In genomic region chr1:8342325-8342724, GRCh38 we compare ENCODE assay signal across 16 cellular contexts. TPM values are rescaled to one million over a fixed set of nuclear protein-coding genes. Genes with fewer than 3 reads are reported as not detected.
A peak's percentile ranks its signal among the peaks of the same experiment; 100 is the strongest.
DNase-seq lines count a peak whose midpoint lies in the region; ATAC-seq and TF ChIP-seq lines count a peak whose summit lies in the region.
"Had no signal": no experiment of that assay in that cellular context is flagged by ENCODE, and none has a peak within 500 bp of the region (broad histone marks: within the 10 kb centered on the region; RNA-seq: fewer than 3 reads in every experiment).

No MANE protein-coding gene starts in this region.

- H3K27me3 Mint-ChIP-seq in GM23338 (ENCODE audit: insufficient read depth, low read depth, poor library complexity): peaks cover 4% of the 10 kb centered on the region

- no TSS peak for BruUV-seq in Panc1 (replicated peaks; lab: Mats Ljungman, UMichigan)

- H3K4me1 ChIP-seq in Panc1 (ENCODE audit: control insufficient read depth, insufficient read depth, low read length) (peaks cover 16% of the 10 kb centered on the region), sigmoid colon (peaks cover 0 to 25% (median 20%) of the 10 kb centered on the region in 4 donors), GM23338 (ENCODE audit: insufficient read depth) (no peaks in the 10 kb centered on the region)

- H3K9me2 ChIP-seq in GM23338 (ENCODE audit: insufficient read depth): no peaks in the 10 kb centered on the region

- H3K4me1 Mint-ChIP-seq in GM23338: no peaks in the 10 kb centered on the region
- H3K4me1 Mint-ChIP-seq: natural killer cell had no signal

- no peaks in the 10 kb centered on the region for H3K9me3 Mint-ChIP-seq in GM23338
- H3K9me3 Mint-ChIP-seq: activated T-helper 1 cell treated with anti-CD3 and anti-CD28 coated beads, Interleukin-12 subunit alpha, Interleukin-12 subunit beta, Interleukin-2, Interleukin-4 antibody, amounts not matched to agents 30 ng/mL and 10 ng/mL and 1 ng/mL, durations not matched to agents 14 hours and 24 hours and 36 hours; natural killer cell had no signal

- CTCF ChIA-PET in Panc1 (lab: Charles Lee): interaction anchor here (0.9 to 1.2 kb wide), 2 partner anchors 19 to 367 kb away, joined by 3 to 6 read pairs; no protein-coding TSS in a partner anchor

- no peak overlapping the region for H2AFZ ChIP-seq in GM23338

- no peaks in the 10 kb centered on the region for H3K9me3 ChIP-seq in Panc1 (ENCODE audit: control insufficient read depth, insufficient read depth, low read depth, low read length)
- H3K9me3 ChIP-seq in sigmoid colon: no peaks in the 10 kb centered on the region
- H3K9me3 ChIP-seq: adrenal gland had no signal

- DNase-seq in AG10803 (ENCODE audit: low read depth): peak; percentile 80
- DNase-seq in Panc1 (ENCODE audit: low read depth, low spot score): no peak
- peak; percentile 18 for DNase-seq in fibroblast of gingiva (ENCODE audit: low read depth)
- no peak for DNase-seq in sigmoid colon
- no peak for DNase-seq in NCI-H526 (lab: John Stamatoyannopoulos, UW)
- no peak for DNase-seq in NOMO-1 treated with dmso at 0.1 percent for 144 hours (lab: John Stamatoyannopoulos, UW; ENCODE audit: unreplicated experiment)
- DNase-seq in GM23338 (ENCODE audit: low spot score): no peak
- DNase-seq: activated CD8-positive, alpha-beta T cell treated with anti-CD3 and anti-CD28 coated beads, Interleukin-2, amount 10 ng/mL, durations not matched to agents 7 days and 5 days; DMS 273 treated with DMSO at 0.1 percent for 48 hours; KBM-7; natural killer cell; NCI-H1092 treated with DMSO at 0.1 percent for 48 hours; WERI-Rb-1 had no signal

- TF ChIP-seq POLR2A in sigmoid colon (IDR thresholded peaks at IDR 0.05): no peak

- H3K36me3 ChIP-seq in Panc1 (ENCODE audit: control insufficient read depth, insufficient read depth, low read length) (no peaks in the 10 kb centered on the region), sigmoid colon (peaks cover 0 to 22% (median 0%) of the 10 kb centered on the region in 4 donors), GM23338 (ENCODE audit: insufficient read depth) (no peaks in the 10 kb centered on the region)
- H3K36me3 ChIP-seq: adrenal gland, WERI-Rb-1 had no signal

- POLR2A ChIA-PET in Panc1 (lab: Charles Lee): no interaction called here

- H3F3A ChIP-seq in GM23338 (replicated peaks; ENCODE audit: low read depth): no peaks in the 10 kb centered on the region

- H3K4me3 ChIP-seq in AG10803 (ENCODE audit: low read length) (no peak overlapping the region), Panc1 (ENCODE audit: low read depth in 2 of 2, low read length in 2 of 2) (no peak overlapping the region), sigmoid colon (no peak overlapping the region), GM23338 (no peak overlapping the region)
- H3K4me3 ChIP-seq: adrenal gland had no signal

- WGBS in sigmoid colon, 2 donors: 83 to 84% methylated on average over 10 of the region's 10 CpGs

- no peak overlapping the region for H3K27ac Mint-ChIP-seq in GM23338
- H3K27ac Mint-ChIP-seq: activated CD8-positive, alpha-beta T cell treated with anti-CD3 and anti-CD28 coated beads, Interleukin-2, amount 10 ng/mL, durations not matched to agents 7 days and 5 days; activated T-helper 1 cell treated with anti-CD3 and anti-CD28 coated beads, Interleukin-12 subunit alpha, Interleukin-12 subunit beta, Interleukin-2, Interleukin-4 antibody, amounts not matched to agents 30 ng/mL and 10 ng/mL and 1 ng/mL, durations not matched to agents 14 hours and 24 hours and 36 hours; natural killer cell had no signal

- in situ Hi-C loops in Panc1 (cut with HindIII; ENCODE audit: low pct_unique_long_range_greater_than_20kb, low sequenced_read_pairs): no loop called here

- intact Hi-C loops in Panc1 (cut with micrococcal nuclease; ENCODE audit: unreplicated experiment): no loop called here
- intact Hi-C loops in sigmoid colon (cut with DNase I): loop anchor here (10.0 kb wide), 1 partner anchor 328 kb away; no protein-coding TSS in a partner anchor

- no peaks in the 10 kb centered on the region for H3K79me2 ChIP-seq in GM23338 (replicated peaks; ENCODE audit: insufficient read depth)

- no peak overlapping the region for H3K4me3 Mint-ChIP-seq in GM23338
- H3K4me3 Mint-ChIP-seq: activated CD8-positive, alpha-beta T cell treated with anti-CD3 and anti-CD28 coated beads, Interleukin-2, amount 10 ng/mL, durations not matched to agents 7 days and 5 days; activated T-helper 1 cell treated with anti-CD3 and anti-CD28 coated beads, Interleukin-12 subunit alpha, Interleukin-12 subunit beta, Interleukin-2, Interleukin-4 antibody, amounts not matched to agents 30 ng/mL and 10 ng/mL and 1 ng/mL, durations not matched to agents 14 hours and 24 hours and 36 hours; natural killer cell had no signal

- H3K4me2 ChIP-seq in GM23338: no peak overlapping the region

- ATAC-seq in Panc1 (no peak), GM21723 (IDR thresholded peaks at IDR 0.05; ENCODE audit: unreplicated experiment) (no peak), GM23338 (no peak)
- ATAC-seq: activated CD8-positive, alpha-beta T cell treated with anti-CD3 and anti-CD28 coated beads, Interleukin-2, amount 10 ng/mL, durations not matched to agents 7 days and 5 days; natural killer cell had no signal

- H3K27me3 ChIP-seq in Panc1 (ENCODE audit: control insufficient read depth, insufficient read depth, low read length) (no peaks in the 10 kb centered on the region), sigmoid colon (no peaks in the 10 kb centered on the region), GM23338 (ENCODE audit: insufficient read depth) (no peaks in the 10 kb centered on the region)
- H3K27me3 ChIP-seq: adrenal gland had no signal

- H3K36me3 Mint-ChIP-seq in GM23338 (ENCODE audit: low read depth): peaks cover 4% of the 10 kb centered on the region; the same call in 1 of the 3 replicates
- H3K36me3 Mint-ChIP-seq: natural killer cell had no signal

- H3K27ac ChIP-seq in Panc1 (ENCODE audit: low read length) (peak overlapping the region; percentile 26; the same call in 1 of the 2 replicates), sigmoid colon (peak overlapping the region; percentile 82 to 89 (median 85)), GM23338 (ENCODE audit: low read depth) (no peak overlapping the region)
- H3K27ac ChIP-seq: WERI-Rb-1 had no signal

- TF ChIP-seq EP300 in sigmoid colon (IDR thresholded peaks at IDR 0.05): no peak

- H4K20me1 ChIP-seq in GM23338 (replicated peaks; ENCODE audit: insufficient read depth): no peaks in the 10 kb centered on the region

- TF ChIP-seq CTCF in AG10803 (conservative IDR thresholded peaks at IDR 0.05; ENCODE audit: low read length) (peak; percentile 51), Panc1 (IDR thresholded peaks at IDR 0.05) (no peak), sigmoid colon (IDR thresholded peaks at IDR 0.05) (no peak), GM23338 (conservative IDR thresholded peaks at IDR 0.05; ENCODE audit: low read depth in 2 of 2) (no peak)

TF ChIP-seq in GM23338, 12 proteins besides CTCF, POLR2A, EP300 and RAD21 (continues in another document):
- TF ChIP-seq JUNB (IDR thresholded peaks at IDR 0.05; ENCODE audit: unreplicated experiment) (no peak), ETS1 (IDR thresholded peaks at IDR 0.05) (no peak), NANOG (IDR thresholded peaks at IDR 0.05; ENCODE audit: borderline replicate concordance) (no peak), STAT1 (IDR thresholded peaks at IDR 0.05; ENCODE audit: unreplicated experiment) (no peak), CREB1 (CRISPR knock-in tag; IDR thresholded peaks at IDR 0.05; ENCODE audit: low read depth) (no peak), POLR2AphosphoS5 (IDR thresholded peaks at IDR 0.05; ENCODE audit: low read depth) (no peak), ZNF331 (CRISPR knock-in tag; IDR thresholded peaks at IDR 0.05; ENCODE audit: low read depth) (no peak), ZNF114 (CRISPR knock-in tag; IDR thresholded peaks at IDR 0.05) (no peak), EZH2phosphoT487 (IDR thresholded peaks at IDR 0.05; ENCODE audit: unreplicated experiment) (no peak)
- TF ChIP-seq, protein P1, sequence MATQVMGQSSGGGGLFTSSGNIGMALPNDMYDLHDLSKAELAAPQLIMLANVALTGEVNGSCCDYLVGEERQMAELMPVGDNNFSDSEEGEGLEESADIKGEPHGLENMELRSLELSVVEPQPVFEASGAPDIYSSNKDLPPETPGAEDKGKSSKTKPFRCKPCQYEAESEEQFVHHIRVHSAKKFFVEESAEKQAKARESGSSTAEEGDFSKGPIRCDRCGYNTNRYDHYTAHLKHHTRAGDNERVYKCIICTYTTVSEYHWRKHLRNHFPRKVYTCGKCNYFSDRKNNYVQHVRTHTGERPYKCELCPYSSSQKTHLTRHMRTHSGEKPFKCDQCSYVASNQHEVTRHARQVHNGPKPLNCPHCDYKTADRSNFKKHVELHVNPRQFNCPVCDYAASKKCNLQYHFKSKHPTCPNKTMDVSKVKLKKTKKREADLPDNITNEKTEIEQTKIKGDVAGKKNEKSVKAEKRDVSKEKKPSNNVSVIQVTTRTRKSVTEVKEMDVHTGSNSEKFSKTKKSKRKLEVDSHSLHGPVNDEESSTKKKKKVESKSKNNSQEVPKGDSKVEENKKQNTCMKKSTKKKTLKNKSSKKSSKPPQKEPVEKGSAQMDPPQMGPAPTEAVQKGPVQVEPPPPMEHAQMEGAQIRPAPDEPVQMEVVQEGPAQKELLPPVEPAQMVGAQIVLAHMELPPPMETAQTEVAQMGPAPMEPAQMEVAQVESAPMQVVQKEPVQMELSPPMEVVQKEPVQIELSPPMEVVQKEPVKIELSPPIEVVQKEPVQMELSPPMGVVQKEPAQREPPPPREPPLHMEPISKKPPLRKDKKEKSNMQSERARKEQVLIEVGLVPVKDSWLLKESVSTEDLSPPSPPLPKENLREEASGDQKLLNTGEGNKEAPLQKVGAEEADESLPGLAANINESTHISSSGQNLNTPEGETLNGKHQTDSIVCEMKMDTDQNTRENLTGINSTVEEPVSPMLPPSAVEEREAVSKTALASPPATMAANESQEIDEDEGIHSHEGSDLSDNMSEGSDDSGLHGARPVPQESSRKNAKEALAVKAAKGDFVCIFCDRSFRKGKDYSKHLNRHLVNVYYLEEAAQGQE (IDR thresholded peaks at IDR 0.05; ENCODE audit: unreplicated experiment): no peak

RNA-seq across cellular contexts. Expression of gene SLC45A1, which starts 24.4 kb away (rescaled TPM):
- 11.3 TPM for total RNA-seq in Panc1 (2021; ENCODE audit: unreplicated experiment)
- 49.4 TPM for polyA plus RNA-seq in Panc1 (2012; ENCODE audit: insufficient read length)
- 1 to 10 TPM; 1.4 to 6.5 (median 4.3) TPM for total RNA-seq in sigmoid colon
- polyA plus RNA-seq in sigmoid colon: 1 to 10 TPM in 1 of 3 donors, not detected in 2; 1.5 TPM
- total RNA-seq in GM23338 (2014; rRNA removed; shearing (Covaris generic)): 2.2 and 2.3 TPM in 2 replicates
- polyA plus RNA-seq in GM23338 (2016; fragmentation: Nextera tagmentation; extraction: Ambion mirVana): 1.1 and 1.3 TPM in 2 replicates

Comparison
In these comparisons a context has a peak if more than half of its experiments do, and no peak if none do; other contexts are left out.
1. DNase-seq: peak in AG10803 (single experiment) and fibroblast of gingiva (single experiment); none in Panc1 (single experiment), sigmoid colon (single experiment), NCI-H526 (0 of 2), NOMO-1 treated with dmso at 0.1 percent for 144 hours (single experiment) and GM23338 (single experiment).